ENCODE assay signal across 5 cellular contexts in genomic region chr12:22850185-22850584, GRCh38.
"Had no signal": no experiment of that assay in that cellular context is flagged by ENCODE, and none has a peak within 500 bp of the region (broad histone marks: within the 10 kb centered on the region; RNA-seq: fewer than 3 reads in every experiment).

No MANE protein-coding gene starts in this region.

- H3K4me3 ChIP-seq: GM23338, K562 had no signal

- H3K4me3 Mint-ChIP-seq: GM23338, H9 had no signal

- DNase-seq: H9, HCEC 1CT, IMR-90 had no signal

- ATAC-seq: GM23338, K562 had no signal

- H3K9me3 Mint-ChIP-seq: H9 had no signal

- H3K27ac Mint-ChIP-seq: GM23338, H9 had no signal
